ENCODE assay signal across 9 cellular contexts in genomic region chr6:158707120-158707519, GRCh38. TPM values are rescaled to one million over a fixed set of nuclear protein-coding genes. Genes with fewer than 3 reads are reported as not detected.
A peak's percentile ranks its signal among the peaks of the same experiment; 100 is the strongest.
DNase-seq lines count a peak whose midpoint lies in the region; ATAC-seq and TF ChIP-seq lines count a peak whose summit lies in the region.
"Had no signal": no experiment of that assay in that cellular context is flagged by ENCODE, and none has a peak within 500 bp of the region (broad histone marks: within the 10 kb centered on the region; RNA-seq: fewer than 3 reads in every experiment).

No MANE protein-coding gene starts in this region.

- H3K27me3 Mint-ChIP-seq in activated CD4-positive, alpha-beta T cell treated with anti-CD3 and anti-CD28 coated beads for 36 hours, result no peaks in the 10 kb centered on the region

- peaks cover 50% of the 10 kb centered on the region for H3K36me3 Mint-ChIP-seq in activated CD4-positive, alpha-beta T cell treated with anti-CD3 and anti-CD28 coated beads for 36 hours (ENCODE audit: low read depth)

- no peaks in the 10 kb centered on the region for H3K27me3 ChIP-seq in ascending aorta
- H3K27me3 ChIP-seq in suprapubic skin, result no peaks in the 10 kb centered on the region

- ATAC-seq in activated CD4-positive, alpha-beta T cell treated with anti-CD3 and anti-CD28 coated beads for 36 hours, result no peak
- no peak for ATAC-seq in HG02610 (IDR thresholded peaks at IDR 0.05; ENCODE audit: unreplicated experiment)

- H3K9me3 Mint-ChIP-seq in activated CD4-positive, alpha-beta T cell treated with anti-CD3 and anti-CD28 coated beads for 36 hours (ENCODE audit: low read depth), result no peaks in the 10 kb centered on the region

- no peak overlapping the region for H3K27ac Mint-ChIP-seq in activated CD4-positive, alpha-beta T cell treated with anti-CD3 and anti-CD28 coated beads for 36 hours

- CTCF ChIA-PET in activated CD4-positive, alpha-beta T cell treated with anti-CD3 and anti-CD28 coated beads for 36 hours (lab: Charles Lee), result interaction anchor here (1.3 to 3.7 kb wide), 4 partner anchors 11 to 266 kb away, joined by 4 to 16 read pairs (median 8); no protein-coding TSS in a partner anchor

- H3K4me1 ChIP-seq in ascending aorta (peaks cover 9 to 28% of the 10 kb centered on the region in 2 donors), suprapubic skin (peaks cover 40% of the 10 kb centered on the region)

- H3K27ac ChIP-seq in ascending aorta (peak overlapping the region; percentile 68 to 69), suprapubic skin (no peak overlapping the region)

- peaks cover 13% of the 10 kb centered on the region for H3K4me1 Mint-ChIP-seq in activated CD4-positive, alpha-beta T cell treated with anti-CD3 and anti-CD28 coated beads for 36 hours

- peak; percentile 56 for TF ChIP-seq EP300 in suprapubic skin (IDR thresholded peaks at IDR 0.05)

- POLR2A ChIA-PET in activated CD4-positive, alpha-beta T cell treated with anti-CD3 and anti-CD28 coated beads for 36 hours (lab: Charles Lee), result no interaction called here

- H3K36me3 ChIP-seq in ascending aorta, result no peaks in the 10 kb centered on the region
- no peaks in the 10 kb centered on the region for H3K36me3 ChIP-seq in suprapubic skin

- H3K4me3 ChIP-seq in ascending aorta, result peak overlapping the region; percentile 21 to 56
- H3K4me3 ChIP-seq in suprapubic skin, result no peak overlapping the region

- H3K4me3 Mint-ChIP-seq in activated CD4-positive, alpha-beta T cell treated with anti-CD3 and anti-CD28 coated beads for 36 hours, result no peak overlapping the region

- H3K9me3 ChIP-seq in ascending aorta (no peaks in the 10 kb centered on the region), suprapubic skin (no peaks in the 10 kb centered on the region)

- intact Hi-C loops in ascending aorta (cut with DNase I), result loop anchor here (2.0 to 5.0 kb wide), 4 partner anchors 55 to 290 kb away; partner anchors contain the start of gene EZR
- intact Hi-C loops in activated CD4-positive, alpha-beta T cell treated with anti-CD3 and anti-CD28 coated beads for 36 hours (cut with DNase I, micrococcal nuclease), result loop anchor here in 1 of 2 experiments (10.0 kb wide), 1 partner anchor 428 kb away; no protein-coding TSS in a partner anchor

- WGBS in suprapubic skin, result 39% methylated on average over 5 of the region's 5 CpGs

- no peak for TF ChIP-seq POLR2A in suprapubic skin (IDR thresholded peaks at IDR 0.05)

- DNase-seq in HT1080 (ENCODE audit: low read depth) (peak; percentile 62), ascending aorta (ENCODE audit: low spot score in 2 of 2) (no peak), inferior parietal cortex (ENCODE audit: extremely low spot score) (peak; percentile 23), suprapubic skin (ENCODE audit: low spot score in 2 of 2) (no peak), NCI-H345 (lab: John Stamatoyannopoulos, UW) (no peak)
- no peak for DNase-seq in activated CD4-positive, alpha-beta T cell treated with anti-CD3 and anti-CD28 coated beads for 36 hours
- no peak for DNase-seq in activated CD4-positive, alpha-beta T cell treated with anti-CD3 and anti-CD28 coated beads for 1 hour
- DNase-seq: stimulated activated CD4-positive, alpha-beta T cell treated with anti-CD3 and anti-CD28 coated beads, Interleukin-4, amount 100 ng/mL, for 4 hours had no signal

- no peak for TF ChIP-seq CTCF in ascending aorta (IDR thresholded peaks at IDR 0.05)
- no peak for TF ChIP-seq CTCF in suprapubic skin (IDR thresholded peaks at IDR 0.05)

RNA-seq across cellular contexts. Expression of gene SYTL3, which starts 57.3 kb away (rescaled TPM):
- total RNA-seq in HT1080 (2014; rRNA removed; shearing (Covaris generic)), result 5.5 and 5.7 TPM in 2 replicates
- polyA plus RNA-seq in HT1080 (2015; cell fraction: cytosol; rRNA removed), result 7.2 and 7.9 TPM in 2 replicates
- 7.6 and 8.7 TPM in 2 replicates for polyA plus RNA-seq in HT1080 (2015; cell fraction: nucleus; rRNA removed)
- total RNA-seq in ascending aorta, result 4.7 TPM
- total RNA-seq in suprapubic skin, result 1 to 10 TPM; 2.8 to 5.1 (median 3.4) TPM
- total RNA-seq in activated CD4-positive, alpha-beta T cell treated with anti-CD3 and anti-CD28 coated beads for 36 hours, result 100 to 1,000 TPM; 163 to 180 TPM

Comparison
In these comparisons a context has a peak if more than half of its experiments do, and no peak if none do; other contexts are left out.
1. DNase-seq: peak in HT1080 (single experiment) and inferior parietal cortex (single experiment); none in ascending aorta (0 of 2), suprapubic skin (0 of 2), activated CD4-positive, alpha-beta T cell treated with anti-CD3 and anti-CD28 coated beads for 36 hours (single experiment), activated CD4-positive, alpha-beta T cell treated with anti-CD3 and anti-CD28 coated beads for 1 hour (single experiment) and NCI-H345 (single experiment).
2. RNA of gene SYTL3, which starts 57.3 kb away (total RNA-seq): 163 to 180 TPM in activated CD4-positive, alpha-beta T cell treated with anti-CD3 and anti-CD28 coated beads for 36 hours; 5.5 to 5.7 TPM in HT1080, 4.7 TPM in ascending aorta (single experiment) and 2.8 to 5.1 TPM in suprapubic skin; every median in the first group is over 10 times any median in the second.